In genomic region chr11:113974741-113975470, GRCh38 we compare ENCODE assay signal across 1 cellular context.
A peak's percentile ranks its signal among the peaks of the same experiment; 100 is the strongest.
TF ChIP-seq lines count a peak whose summit lies in the region.

HTR3A (plus strand) TSS chr11:113975108; CDS start chr11:113975326, 218 bp downstream.

TF ChIP-seq in H1, 55 proteins besides CTCF, POLR2A, EP300 and RAD21 (continued from another document):
- TF ChIP-seq KDM1A (IDR thresholded peaks at IDR 0.05; ENCODE audit: borderline replicate concordance, low read length) (no peak), JUN (IDR thresholded peaks at IDR 0.05; ENCODE audit: low read depth, low read length) (no peak), CREB1 (IDR thresholded peaks at IDR 0.05) (no peak), BRCA1 (IDR thresholded peaks at IDR 0.05; ENCODE audit: low read depth, low read length) (no peak), USF2 (IDR thresholded peaks at IDR 0.05; ENCODE audit: low read length) (no peak), JUND (IDR thresholded peaks at IDR 0.05; ENCODE audit: low read length) (no peak), KDM4A (IDR thresholded peaks at IDR 0.05; ENCODE audit: low read depth, low read length, severe bottlenecking) (peak; percentile 33), NRF1 (IDR thresholded peaks at IDR 0.05; ENCODE audit: low read depth, low read length) (no peak), SP4 (IDR thresholded peaks at IDR 0.05; ENCODE audit: low read length) (no peak), POU5F1 (IDR thresholded peaks at IDR 0.05; ENCODE audit: low read depth, low read length) (no peak), SAP30 (IDR thresholded peaks at IDR 0.05; ENCODE audit: insufficient read depth, insufficient replicate concordance, low read length) (no peak), TEAD4 (IDR thresholded peaks at IDR 0.05; ENCODE audit: low read depth, low read length) (no peak), TAF1 (IDR thresholded peaks at IDR 0.05; ENCODE audit: low read depth, low read length) (no peak), SIX5 (IDR thresholded peaks at IDR 0.05; ENCODE audit: low read depth, low read length) (no peak), BACH1 (IDR thresholded peaks at IDR 0.05; ENCODE audit: low read length) (no peak), SP2 (IDR thresholded peaks at IDR 0.05; ENCODE audit: low read length) (no peak), CEBPB (IDR thresholded peaks at IDR 0.05; ENCODE audit: low read depth, low read length) (no peak), CTBP2 (IDR thresholded peaks at IDR 0.05; ENCODE audit: borderline replicate concordance, insufficient read depth, insufficient read length, low read length) (peak; percentile 62), GABPA (IDR thresholded peaks at IDR 0.05; ENCODE audit: borderline replicate concordance, insufficient read depth, low read length) (peak; percentile 11; the same call in 1 of the 2 replicates), HDAC2 (IDR thresholded peaks at IDR 0.05; ENCODE audit: borderline replicate concordance in 1 of 2, low read depth in 2 of 2, low read length in 2 of 2) (no peak), EZH2 (IDR thresholded peaks at IDR 0.05; ENCODE audit: low read depth, low read length, severe bottlenecking) (no peak), E2F6 (IDR thresholded peaks at IDR 0.05) (peak; percentile 93), SRF (IDR thresholded peaks at IDR 0.05; ENCODE audit: low read depth, low read length) (no peak), TBP (IDR thresholded peaks at IDR 0.05; ENCODE audit: low read depth, low read length) (peak; percentile 18; the same call in 1 of the 2 replicates), HDAC6 (IDR thresholded peaks at IDR 0.05; ENCODE audit: low read depth, low read length) (no peak), RXRA (IDR thresholded peaks at IDR 0.05; ENCODE audit: insufficient read depth, low read depth, low read length) (no peak), CHD1 (IDR thresholded peaks at IDR 0.05; ENCODE audit: low read depth, low read length) (no peak), SIN3A (conservative IDR thresholded peaks at IDR 0.05 in 1 of 2, IDR thresholded peaks at IDR 0.05 in 1 of 2; ENCODE audit: low read depth in 1 of 2, low read length in 2 of 2) (no peak), TCF12 (IDR thresholded peaks at IDR 0.05; ENCODE audit: low read depth, low read length) (no peak), CHD2 (IDR thresholded peaks at IDR 0.05; ENCODE audit: low read length) (no peak), TAF7 (optimal IDR thresholded peaks at IDR 0.05; ENCODE audit: borderline replicate concordance, low read depth, low read length) (peak; percentile 53), CBX8 (IDR thresholded peaks at IDR 0.05; ENCODE audit: borderline replicate concordance, low read depth, low read length) (no peak), BCL11A (IDR thresholded peaks at IDR 0.05; ENCODE audit: low read depth in 2 of 2, low read length in 2 of 2) (no peak), EGR1 (IDR thresholded peaks at IDR 0.05; ENCODE audit: borderline replicate concordance, low read depth, low read length) (no peak), RBBP5 (IDR thresholded peaks at IDR 0.05; ENCODE audit: borderline replicate concordance, low read depth, low read length) (peak; percentile 76; the same call in 1 of the 2 replicates), SUZ12 (IDR thresholded peaks at IDR 0.05; ENCODE audit: low read length) (no peak)
- TF ChIP-seq, protein P1, sequence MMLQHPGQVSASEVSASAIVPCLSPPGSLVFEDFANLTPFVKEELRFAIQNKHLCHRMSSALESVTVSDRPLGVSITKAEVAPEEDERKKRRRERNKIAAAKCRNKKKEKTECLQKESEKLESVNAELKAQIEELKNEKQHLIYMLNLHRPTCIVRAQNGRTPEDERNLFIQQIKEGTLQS (IDR thresholded peaks at IDR 0.05; ENCODE audit: insufficient read depth, low read depth, low read length), result no peak
- TF ChIP-seq, protein P2, sequence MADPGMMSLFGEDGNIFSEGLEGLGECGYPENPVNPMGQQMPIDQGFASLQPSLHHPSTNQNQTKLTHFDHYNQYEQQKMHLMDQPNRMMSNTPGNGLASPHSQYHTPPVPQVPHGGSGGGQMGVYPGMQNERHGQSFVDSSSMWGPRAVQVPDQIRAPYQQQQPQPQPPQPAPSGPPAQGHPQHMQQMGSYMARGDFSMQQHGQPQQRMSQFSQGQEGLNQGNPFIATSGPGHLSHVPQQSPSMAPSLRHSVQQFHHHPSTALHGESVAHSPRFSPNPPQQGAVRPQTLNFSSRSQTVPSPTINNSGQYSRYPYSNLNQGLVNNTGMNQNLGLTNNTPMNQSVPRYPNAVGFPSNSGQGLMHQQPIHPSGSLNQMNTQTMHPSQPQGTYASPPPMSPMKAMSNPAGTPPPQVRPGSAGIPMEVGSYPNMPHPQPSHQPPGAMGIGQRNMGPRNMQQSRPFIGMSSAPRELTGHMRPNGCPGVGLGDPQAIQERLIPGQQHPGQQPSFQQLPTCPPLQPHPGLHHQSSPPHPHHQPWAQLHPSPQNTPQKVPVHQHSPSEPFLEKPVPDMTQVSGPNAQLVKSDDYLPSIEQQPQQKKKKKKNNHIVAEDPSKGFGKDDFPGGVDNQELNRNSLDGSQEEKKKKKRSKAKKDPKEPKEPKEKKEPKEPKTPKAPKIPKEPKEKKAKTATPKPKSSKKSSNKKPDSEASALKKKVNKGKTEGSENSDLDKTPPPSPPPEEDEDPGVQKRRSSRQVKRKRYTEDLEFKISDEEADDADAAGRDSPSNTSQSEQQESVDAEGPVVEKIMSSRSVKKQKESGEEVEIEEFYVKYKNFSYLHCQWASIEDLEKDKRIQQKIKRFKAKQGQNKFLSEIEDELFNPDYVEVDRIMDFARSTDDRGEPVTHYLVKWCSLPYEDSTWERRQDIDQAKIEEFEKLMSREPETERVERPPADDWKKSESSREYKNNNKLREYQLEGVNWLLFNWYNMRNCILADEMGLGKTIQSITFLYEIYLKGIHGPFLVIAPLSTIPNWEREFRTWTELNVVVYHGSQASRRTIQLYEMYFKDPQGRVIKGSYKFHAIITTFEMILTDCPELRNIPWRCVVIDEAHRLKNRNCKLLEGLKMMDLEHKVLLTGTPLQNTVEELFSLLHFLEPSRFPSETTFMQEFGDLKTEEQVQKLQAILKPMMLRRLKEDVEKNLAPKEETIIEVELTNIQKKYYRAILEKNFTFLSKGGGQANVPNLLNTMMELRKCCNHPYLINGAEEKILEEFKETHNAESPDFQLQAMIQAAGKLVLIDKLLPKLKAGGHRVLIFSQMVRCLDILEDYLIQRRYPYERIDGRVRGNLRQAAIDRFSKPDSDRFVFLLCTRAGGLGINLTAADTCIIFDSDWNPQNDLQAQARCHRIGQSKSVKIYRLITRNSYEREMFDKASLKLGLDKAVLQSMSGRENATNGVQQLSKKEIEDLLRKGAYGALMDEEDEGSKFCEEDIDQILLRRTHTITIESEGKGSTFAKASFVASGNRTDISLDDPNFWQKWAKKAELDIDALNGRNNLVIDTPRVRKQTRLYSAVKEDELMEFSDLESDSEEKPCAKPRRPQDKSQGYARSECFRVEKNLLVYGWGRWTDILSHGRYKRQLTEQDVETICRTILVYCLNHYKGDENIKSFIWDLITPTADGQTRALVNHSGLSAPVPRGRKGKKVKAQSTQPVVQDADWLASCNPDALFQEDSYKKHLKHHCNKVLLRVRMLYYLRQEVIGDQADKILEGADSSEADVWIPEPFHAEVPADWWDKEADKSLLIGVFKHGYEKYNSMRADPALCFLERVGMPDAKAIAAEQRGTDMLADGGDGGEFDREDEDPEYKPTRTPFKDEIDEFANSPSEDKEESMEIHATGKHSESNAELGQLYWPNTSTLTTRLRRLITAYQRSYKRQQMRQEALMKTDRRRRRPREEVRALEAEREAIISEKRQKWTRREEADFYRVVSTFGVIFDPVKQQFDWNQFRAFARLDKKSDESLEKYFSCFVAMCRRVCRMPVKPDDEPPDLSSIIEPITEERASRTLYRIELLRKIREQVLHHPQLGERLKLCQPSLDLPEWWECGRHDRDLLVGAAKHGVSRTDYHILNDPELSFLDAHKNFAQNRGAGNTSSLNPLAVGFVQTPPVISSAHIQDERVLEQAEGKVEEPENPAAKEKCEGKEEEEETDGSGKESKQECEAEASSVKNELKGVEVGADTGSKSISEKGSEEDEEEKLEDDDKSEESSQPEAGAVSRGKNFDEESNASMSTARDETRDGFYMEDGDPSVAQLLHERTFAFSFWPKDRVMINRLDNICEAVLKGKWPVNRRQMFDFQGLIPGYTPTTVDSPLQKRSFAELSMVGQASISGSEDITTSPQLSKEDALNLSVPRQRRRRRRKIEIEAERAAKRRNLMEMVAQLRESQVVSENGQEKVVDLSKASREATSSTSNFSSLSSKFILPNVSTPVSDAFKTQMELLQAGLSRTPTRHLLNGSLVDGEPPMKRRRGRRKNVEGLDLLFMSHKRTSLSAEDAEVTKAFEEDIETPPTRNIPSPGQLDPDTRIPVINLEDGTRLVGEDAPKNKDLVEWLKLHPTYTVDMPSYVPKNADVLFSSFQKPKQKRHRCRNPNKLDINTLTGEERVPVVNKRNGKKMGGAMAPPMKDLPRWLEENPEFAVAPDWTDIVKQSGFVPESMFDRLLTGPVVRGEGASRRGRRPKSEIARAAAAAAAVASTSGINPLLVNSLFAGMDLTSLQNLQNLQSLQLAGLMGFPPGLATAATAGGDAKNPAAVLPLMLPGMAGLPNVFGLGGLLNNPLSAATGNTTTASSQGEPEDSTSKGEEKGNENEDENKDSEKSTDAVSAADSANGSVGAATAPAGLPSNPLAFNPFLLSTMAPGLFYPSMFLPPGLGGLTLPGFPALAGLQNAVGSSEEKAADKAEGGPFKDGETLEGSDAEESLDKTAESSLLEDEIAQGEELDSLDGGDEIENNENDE (IDR thresholded peaks at IDR 0.05; ENCODE audit: insufficient replicate concordance, low read length), result no peak
- TF ChIP-seq, protein P3, sequence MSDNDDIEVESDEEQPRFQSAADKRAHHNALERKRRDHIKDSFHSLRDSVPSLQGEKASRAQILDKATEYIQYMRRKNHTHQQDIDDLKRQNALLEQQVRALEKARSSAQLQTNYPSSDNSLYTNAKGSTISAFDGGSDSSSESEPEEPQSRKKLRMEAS (IDR thresholded peaks at IDR 0.05), result peak; percentile 92
